ENCODE assay signal across 8 cellular contexts in genomic region chr15:40441012-40441735, GRCh38. TPM values are rescaled to one million over a fixed set of nuclear protein-coding genes. Genes with fewer than 3 reads are reported as not detected.
DNase-seq lines count a peak whose midpoint lies in the region; ATAC-seq and TF ChIP-seq lines count a peak whose summit lies in the region.

No MANE protein-coding gene starts in this region.

- peaks cover 37% of the 10 kb centered on the region for H3K79me2 ChIP-seq in osteoblast (ENCODE audit: insufficient read depth, low read length)

- H3K4me1 Mint-ChIP-seq in activated CD4-positive, alpha-beta T cell treated with anti-CD3 and anti-CD28 coated beads for 36 hours: peaks cover 55% of the 10 kb centered on the region

- no peaks in the 10 kb centered on the region for H3K36me3 Mint-ChIP-seq in activated CD4-positive, alpha-beta T cell treated with anti-CD3 and anti-CD28 coated beads for 36 hours (ENCODE audit: low read depth)

- H3K36me3 ChIP-seq in RWPE2 (ENCODE audit: low read depth) (no peaks in the 10 kb centered on the region), osteoblast (ENCODE audit: insufficient read depth, low read length) (no peaks in the 10 kb centered on the region)

- peak overlapping the region; percentile 83 for H3K4me2 ChIP-seq in osteoblast (ENCODE audit: insufficient read depth, low read length)

- H3K9me3 Mint-ChIP-seq in activated CD4-positive, alpha-beta T cell treated with anti-CD3 and anti-CD28 coated beads for 36 hours (ENCODE audit: low read depth): no peaks in the 10 kb centered on the region

- H3K4me3 ChIP-seq in RWPE2 (ENCODE audit: severe bottlenecking): peak overlapping the region; percentile 96
- peak overlapping the region; percentile 76 for H3K4me3 ChIP-seq in epithelial cell of proximal tubule (ENCODE audit: low read depth, low read length)
- H3K4me3 ChIP-seq in osteoblast (ENCODE audit: insufficient read depth, low read length): peak overlapping the region; percentile 77

- H3K27ac Mint-ChIP-seq in activated CD4-positive, alpha-beta T cell treated with anti-CD3 and anti-CD28 coated beads for 36 hours: no peak overlapping the region

- intact Hi-C loops in activated CD4-positive, alpha-beta T cell treated with anti-CD3 and anti-CD28 coated beads for 36 hours (cut with DNase I, micrococcal nuclease): loop anchor here (1.0 to 5.0 kb wide), 3 partner anchors 66 to 658 kb away; partner anchors contain the start of gene FSIP1 (in 1 of the 2)

- H3K27ac ChIP-seq in RWPE2 (ENCODE audit: poor library complexity, severe bottlenecking) (peak overlapping the region; percentile 31), osteoblast (ENCODE audit: low read depth, low read length) (no peak overlapping the region)

- H3K27me3 Mint-ChIP-seq in activated CD4-positive, alpha-beta T cell treated with anti-CD3 and anti-CD28 coated beads for 36 hours: peaks cover 27% of the 10 kb centered on the region

- CTCF ChIA-PET in activated CD4-positive, alpha-beta T cell treated with anti-CD3 and anti-CD28 coated beads for 36 hours (lab: Charles Lee): interaction anchor here (0.6 to 2.4 kb wide), 6 partner anchors 11 to 126 kb away, joined by 3 to 12 read pairs (median 3); no protein-coding TSS in a partner anchor

- POLR2A ChIA-PET in activated CD4-positive, alpha-beta T cell treated with anti-CD3 and anti-CD28 coated beads for 36 hours (lab: Charles Lee): interaction anchor here (0.6 kb wide), 2 partner anchors 43 to 342 kb away, joined by 3 to 9 read pairs; no protein-coding TSS in a partner anchor

- H3K9me3 ChIP-seq in RWPE2 (ENCODE audit: severe bottlenecking): no peaks in the 10 kb centered on the region
- H3K9me3 ChIP-seq in osteoblast (ENCODE audit: low read depth, low read length): no peaks in the 10 kb centered on the region

- TF ChIP-seq CTCF in RWPE2 (IDR thresholded peaks at IDR 0.05; ENCODE audit: poor library complexity, severe bottlenecking) (peak; percentile 61), epithelial cell of proximal tubule (conservative IDR thresholded peaks at IDR 0.05; ENCODE audit: low read depth, low read length) (no peak), osteoblast (IDR thresholded peaks at IDR 0.05; ENCODE audit: extremely low read depth, low read depth, low read length) (no peak)

- DNase-seq in activated CD4-positive, alpha-beta T cell treated with anti-CD3 and anti-CD28 coated beads for 36 hours: no peak
- no peak for DNase-seq in activated CD4-positive, alpha-beta T cell treated with anti-CD3 and anti-CD28 coated beads, Interleukin-2, amount 50 U/mL, for 48 hours
- DNase-seq in RWPE2 (ENCODE audit: low spot score) (peak; percentile 70), epithelial cell of proximal tubule (ENCODE audit: low read depth) (no peak), osteoblast (ENCODE audit: insufficient read length, low spot score, missing footprints) (no peak), epidermal melanocyte (ENCODE audit: insufficient read length, low spot score) (no peak), NCI-H2029 treated with DMSO at 0.1 percent for 48 hours (lab: John Stamatoyannopoulos, UW) (no peak)

- peaks cover 12% of the 10 kb centered on the region for H3K27me3 ChIP-seq in RWPE2 (ENCODE audit: insufficient read depth, poor library complexity, severe bottlenecking)
- H3K27me3 ChIP-seq in osteoblast (ENCODE audit: insufficient read depth, low read length): peaks cover 36% of the 10 kb centered on the region

- H2AFZ ChIP-seq in osteoblast (ENCODE audit: low read length): no peak overlapping the region

- peak; percentile 42 for ATAC-seq in activated CD4-positive, alpha-beta T cell treated with anti-CD3 and anti-CD28 coated beads for 36 hours
- ATAC-seq in HG02763 (IDR thresholded peaks at IDR 0.05; ENCODE audit: unreplicated experiment) (peak; percentile 13), RWPE2 (ENCODE audit: low read depth) (no peak; the same call in 1 of the 3 replicates)

- H3K4me1 ChIP-seq in RWPE2 (ENCODE audit: insufficient read depth, poor library complexity, severe bottlenecking): peaks cover 7% of the 10 kb centered on the region
- peaks cover 12% of the 10 kb centered on the region for H3K4me1 ChIP-seq in osteoblast (ENCODE audit: insufficient read depth, low read length)

- peaks cover 40% of the 10 kb centered on the region for H4K20me1 ChIP-seq in osteoblast (ENCODE audit: insufficient read depth, low read length)

- peak overlapping the region; percentile 79 for H3K4me3 Mint-ChIP-seq in activated CD4-positive, alpha-beta T cell treated with anti-CD3 and anti-CD28 coated beads for 36 hours

RNA-seq across cellular contexts. Expression of gene BAHD1, which starts 0.4 kb away (rescaled TPM):
- total RNA-seq in activated CD4-positive, alpha-beta T cell treated with anti-CD3 and anti-CD28 coated beads for 36 hours: 10 to 100 TPM; 15.3 to 16.7 TPM
- total RNA-seq in epithelial cell of proximal tubule (14.0 and 15.7 TPM in 2 replicates), osteoblast (10.0 and 10.5 TPM in 2 replicates)

RNA-seq across cellular contexts. Expression of gene CHST14, which starts 29.6 kb away (rescaled TPM):
- total RNA-seq in activated CD4-positive, alpha-beta T cell treated with anti-CD3 and anti-CD28 coated beads for 36 hours: 1 to 10 TPM; 5.4 to 6.2 TPM
- total RNA-seq in epithelial cell of proximal tubule (14.4 and 20.0 TPM in 2 replicates), osteoblast (13.4 and 13.6 TPM in 2 replicates)

RNA-seq across cellular contexts. Expression of gene IVD, which starts 35.6 kb away (rescaled TPM):
- 10 to 100 TPM; 30.8 to 46.2 TPM for total RNA-seq in activated CD4-positive, alpha-beta T cell treated with anti-CD3 and anti-CD28 coated beads for 36 hours
- total RNA-seq in epithelial cell of proximal tubule (34.4 and 41.2 TPM in 2 replicates), osteoblast (38.6 and 46.3 TPM in 2 replicates)

RNA-seq across cellular contexts. Expression of gene KNSTRN, which starts 58.7 kb away (rescaled TPM):
- total RNA-seq in activated CD4-positive, alpha-beta T cell treated with anti-CD3 and anti-CD28 coated beads for 36 hours: 10 to 100 TPM; 56.2 to 58.8 TPM
- total RNA-seq in epithelial cell of proximal tubule: 54.7 and 107 TPM in 2 replicates
- total RNA-seq in osteoblast: 19.9 and 28.6 TPM in 2 replicates
